In the genomic region with DNA sequence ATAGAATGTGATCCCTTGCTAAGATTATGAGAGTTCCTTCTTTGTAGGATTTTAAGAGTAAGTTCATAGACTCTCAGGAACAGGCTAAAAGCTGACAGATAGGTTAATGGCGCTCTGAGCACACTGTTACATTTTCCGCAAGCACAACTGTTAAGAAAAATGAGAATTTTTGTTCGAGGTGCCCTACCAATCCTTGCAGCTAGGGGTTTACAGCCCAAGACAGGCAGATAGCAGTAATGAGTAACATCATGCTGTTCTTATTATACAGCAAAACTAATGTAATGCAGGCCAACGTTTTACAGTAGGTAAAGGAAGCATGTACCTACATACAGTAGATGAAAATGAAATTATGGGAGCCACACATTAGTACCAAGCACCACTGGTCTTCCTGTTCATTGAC, we compare ENCODE assay signal across 1 cellular context.
TF ChIP-seq lines count a peak whose summit lies in the region.

No MANE protein-coding gene starts in this region.

TF ChIP-seq in HCT116, 20 proteins besides CTCF, POLR2A, EP300 and RAD21:
- TF ChIP-seq ZBTB33 (IDR thresholded peaks at IDR 0.05; ENCODE audit: extremely low read depth, insufficient replicate concordance, low read length): no peak
- no peak for TF ChIP-seq YY1 (IDR thresholded peaks at IDR 0.05; ENCODE audit: extremely low read depth, insufficient replicate concordance, low read depth, low read length)
- no peak for TF ChIP-seq SIN3A (IDR thresholded peaks at IDR 0.05; ENCODE audit: low read depth)
- TF ChIP-seq CBX3 (IDR thresholded peaks at IDR 0.05; ENCODE audit: low read depth): no peak
- TF ChIP-seq REST (IDR thresholded peaks at IDR 0.05; ENCODE audit: low read depth): no peak
